Comparison of ENCODE assay signal across 26 cellular contexts in the genomic region with DNA sequence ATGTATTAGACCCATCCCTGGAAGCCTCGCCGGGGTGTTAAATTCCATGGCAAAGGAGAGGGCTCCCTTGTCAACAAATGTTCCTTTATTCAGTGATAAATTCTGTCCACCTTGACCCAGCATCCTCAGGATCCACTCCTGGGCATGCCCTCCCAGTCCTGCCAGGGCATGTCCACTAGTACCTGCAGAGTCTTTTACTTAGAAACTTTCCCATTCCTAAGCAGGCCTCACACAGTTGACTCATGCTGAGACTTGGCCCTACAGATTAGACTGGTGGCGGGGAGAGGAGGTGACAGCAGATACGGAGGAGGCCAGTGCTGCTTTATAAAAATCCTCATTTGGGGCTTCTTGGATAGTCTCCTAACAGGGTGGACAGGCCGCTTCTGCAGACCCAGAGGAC.
A peak's percentile ranks its signal among the peaks of the same experiment; 100 is the strongest.
DNase-seq lines count a peak whose midpoint lies in the region; ATAC-seq, FAIRE-seq and TF ChIP-seq lines count a peak whose summit lies in the region.
"Had no signal": no experiment of that assay in that cellular context is flagged by ENCODE, and none has a peak within 500 bp of the region (broad histone marks: within the 10 kb centered on the region; RNA-seq: fewer than 3 reads in every experiment).

No MANE protein-coding gene starts in this region.

- no peaks in the 10 kb centered on the region for H3K27me3 ChIP-seq in right atrium auricular region
- H3K27me3 ChIP-seq in left ventricle myocardium inferior (ENCODE audit: low read depth): peaks cover 21% of the 10 kb centered on the region
- no peaks in the 10 kb centered on the region for H3K27me3 ChIP-seq in vagina
- H3K27me3 ChIP-seq: BLaER1 treated with 17β-estradiol and CSF1 and Interleukin-3, amounts not matched to agents 10 nM and 100 nM; MG63 had no signal

- no peak for ATAC-seq in HG03135 (IDR thresholded peaks at IDR 0.05; ENCODE audit: unreplicated experiment)
- ATAC-seq: K562, PC-3 had no signal

- intact Hi-C loops in left ventricle myocardium inferior (cut with micrococcal nuclease) (no loop called here), vagina (cut with DNase I) (no loop called here)

- H3K4me1 ChIP-seq in right atrium auricular region: no peaks in the 10 kb centered on the region
- no peaks in the 10 kb centered on the region for H3K4me1 ChIP-seq in left ventricle myocardium inferior
- H3K4me1 ChIP-seq in vagina: no peaks in the 10 kb centered on the region

- no peak overlapping the region for H3K4me3 ChIP-seq in right atrium auricular region
- no peak overlapping the region for H3K4me3 ChIP-seq in left ventricle myocardium inferior
- no peak overlapping the region for H3K4me3 ChIP-seq in vagina
- H3K4me3 ChIP-seq: BLaER1 treated with 17β-estradiol and CSF1 and Interleukin-3, amounts not matched to agents 10 nM and 100 nM; GM23248; K562; MG63 had no signal

- FAIRE-seq in RCC 7860 (lab: Jason Lieb, UNC): no peak
- FAIRE-seq: A204.1, D721Med, HTR-8/SVneo, K562 had no signal

- TF ChIP-seq CTCF in right atrium auricular region (IDR thresholded peaks at IDR 0.05) (no peak), left ventricle myocardium inferior (IDR thresholded peaks at IDR 0.05; ENCODE audit: borderline replicate concordance) (no peak), vagina (IDR thresholded peaks at IDR 0.05) (no peak)

- TF ChIP-seq POLR2A in vagina (IDR thresholded peaks at IDR 0.05): no peak

- H3K9me3 ChIP-seq in right atrium auricular region: peaks cover 3% of the 10 kb centered on the region in 2 donors
- H3K9me3 ChIP-seq in left ventricle myocardium inferior (replicated peaks): peaks cover 8% of the 10 kb centered on the region
- H3K9me3 ChIP-seq in vagina: no peaks in the 10 kb centered on the region
- H3K9me3 ChIP-seq: MG63 had no signal

- H3K36me3 ChIP-seq in right atrium auricular region (no peaks in the 10 kb centered on the region), left ventricle myocardium inferior (no peaks in the 10 kb centered on the region), vagina (no peaks in the 10 kb centered on the region)
- H3K36me3 ChIP-seq: BLaER1 treated with 17β-estradiol and CSF1 and Interleukin-3, amounts not matched to agents 10 nM and 100 nM; MG63 had no signal

- DNase-seq in right atrium auricular region (ENCODE audit: low spot score): peak; percentile 28
- no peak for DNase-seq in left ventricle myocardium inferior
- peak; percentile 16 for DNase-seq in ecto neural progenitor cell (ENCODE audit: low spot score)
- DNase-seq in mesenteric fat pad (ENCODE audit: low spot score): peak; percentile 26
- peak; percentile 28 to 56 for DNase-seq in vagina (ENCODE audit: extremely low spot score in 2 of 2)
- no peak for DNase-seq in retina
- no peak for DNase-seq in RCC 7860 (ENCODE audit: low spot score)
- DNase-seq: CD4-positive, alpha-beta T cell; GM23248; H7; Kasumi-1; MG63; NCI-H1105 treated with DMSO at 0.1 percent for 48 hours; NCI-H2029; NCI-H446 treated with DMSO at 0.1 percent for 48 hours; NCI-H526; NCI-H82; NK-92 treated with Interleukin-12 subunit alpha and Interleukin-12 subunit beta, amount 100 ng/mL, for 24 hours; PC-3; SHP77 had no signal

- H3K27ac ChIP-seq in right atrium auricular region (no peak overlapping the region), left ventricle myocardium inferior (replicated peaks) (no peak overlapping the region), vagina (no peak overlapping the region)
- H3K27ac ChIP-seq: BLaER1 treated with 17β-estradiol and CSF1 and Interleukin-3, amounts not matched to agents 10 nM and 100 nM; GM23248 had no signal

Comparison
In these comparisons a context has a peak if more than half of its experiments do, and no peak if none do; other contexts are left out.
1. DNase-seq: peak in right atrium auricular region (single experiment), ecto neural progenitor cell (single experiment), mesenteric fat pad (single experiment) and vagina (2 of 2); none in left ventricle myocardium inferior (single experiment), retina (single experiment) and RCC 7860 (single experiment).